8 cellular contexts compared by ENCODE assay signal in the genomic region with DNA sequence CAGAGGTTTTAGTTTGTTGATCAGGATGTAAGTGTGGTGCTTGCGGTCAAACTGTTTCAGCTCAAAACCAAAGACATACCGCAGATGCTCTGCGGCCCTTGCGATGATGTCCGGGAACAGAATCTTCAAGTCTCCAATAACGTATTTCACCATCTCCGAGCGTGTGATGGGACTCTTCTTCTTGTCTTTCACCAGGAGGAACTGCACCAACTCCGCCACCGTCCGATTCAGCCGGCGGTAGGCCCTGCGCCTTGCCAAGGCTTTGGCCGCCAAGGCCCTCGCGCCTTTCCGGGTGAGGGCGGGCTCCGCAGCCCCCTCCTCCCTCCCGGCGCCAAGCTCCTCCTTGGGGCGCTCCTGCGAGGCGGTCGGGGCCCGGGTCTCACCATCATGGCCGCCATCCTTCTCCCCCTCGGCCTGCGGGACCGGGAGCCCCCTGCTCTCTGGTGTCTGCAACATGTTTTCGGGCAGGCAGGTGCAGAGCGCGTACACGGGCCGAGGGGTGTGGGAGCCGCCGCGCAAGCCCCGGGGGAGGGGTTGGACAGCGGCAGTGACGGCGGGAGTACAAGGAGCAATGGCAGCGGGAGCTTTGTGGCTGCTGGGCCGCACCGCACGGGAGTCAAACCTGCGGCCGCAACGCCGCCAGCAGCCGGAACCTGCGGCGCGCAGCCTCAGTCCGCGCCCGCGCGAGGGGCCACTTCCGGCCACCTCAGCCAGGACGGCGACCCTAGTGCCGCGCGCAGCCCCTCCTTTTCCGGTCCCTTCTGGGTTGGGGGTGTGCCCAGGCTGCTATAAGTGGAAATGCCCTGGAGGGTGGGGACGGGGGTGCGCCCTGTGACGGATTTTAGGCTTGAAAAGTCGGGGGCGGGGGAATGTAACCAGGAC. TPM values are rescaled to one million over a fixed set of nuclear protein-coding genes. Genes with fewer than 3 reads are reported as not detected.
DNase-seq lines count a peak whose midpoint lies in the region; ATAC-seq and TF ChIP-seq lines count a peak whose summit lies in the region.

Gene MAGEF1, minus strand, starts transcription at position 699 of the 882 bp plus-strand sequence. Its CDS starts 243 bp downstream, at position 456.

- peak within 1 kb of the TSS; percentile 75 for H3K4me3 Mint-ChIP-seq in activated CD8-positive, alpha-beta memory T cell treated with anti-CD3 and anti-CD28 coated beads, Interleukin-2, amount 10 ng/mL, durations not matched to agents 7 days and 5 days
- peak within 1 kb of the TSS; percentile 81 for H3K4me3 Mint-ChIP-seq in endodermal cell

- H3K56ac ChIP-seq in mesendoderm (ENCODE audit: low read length): peak within 1 kb of the TSS; percentile 100

- peaks cover 3% of the 10 kb centered on the region for H3K9me3 Mint-ChIP-seq in activated CD8-positive, alpha-beta memory T cell treated with anti-CD3 and anti-CD28 coated beads, Interleukin-2, amount 10 ng/mL, durations not matched to agents 7 days and 5 days (ENCODE audit: low read depth)
- H3K9me3 Mint-ChIP-seq in endodermal cell: peaks cover 10% of the 10 kb centered on the region

- peak within 1 kb of the TSS; percentile 77 for H3K18ac ChIP-seq in mesendoderm (ENCODE audit: low read length)

- peak within 1 kb of the TSS; percentile 92 for H2BK5ac ChIP-seq in mesendoderm (ENCODE audit: low read length)

- H3K27ac Mint-ChIP-seq in activated CD8-positive, alpha-beta memory T cell treated with anti-CD3 and anti-CD28 coated beads, Interleukin-2, amount 10 ng/mL, durations not matched to agents 7 days and 5 days: peak within 1 kb of the TSS; percentile 79
- peak within 1 kb of the TSS; percentile 92 for H3K27ac Mint-ChIP-seq in endodermal cell

- peak; percentile 82 for ATAC-seq in GM21390 (IDR thresholded peaks at IDR 0.05; ENCODE audit: unreplicated experiment)
- peak; percentile 79 for ATAC-seq in activated CD8-positive, alpha-beta memory T cell treated with anti-CD3 and anti-CD28 coated beads, Interleukin-2, amount 10 ng/mL, durations not matched to agents 7 days and 5 days

- H3K4me3 ChIP-seq in HUES48 (ENCODE audit: low read depth, low read length) (peak within 1 kb of the TSS; percentile 97), endodermal cell (ENCODE audit: low read length) (peak within 1 kb of the TSS; percentile 87), mesendoderm (ENCODE audit: low read length) (peak within 1 kb of the TSS; percentile 83)

- DNase-seq in COLO829 (ENCODE audit: low spot score) (peak; percentile 79), NOMO-1 treated with dmso at 0.1 percent for 144 hours (lab: John Stamatoyannopoulos, UW; ENCODE audit: unreplicated experiment) (peak; percentile 96), endodermal cell (peak; percentile 95), mesendoderm (peak; percentile 93)
- peak; percentile 79 for DNase-seq in activated CD8-positive, alpha-beta memory T cell treated with anti-CD3 and anti-CD28 coated beads, Interleukin-2, amount 10 ng/mL, durations not matched to agents 7 days and 5 days
- peak; percentile 35 for DNase-seq in stimulated activated CD8-positive, alpha-beta memory T cell treated with anti-CD3 and anti-CD28 coated beads, Interleukin-15, amount 100 ng/mL, for 1 hour (ENCODE audit: low read depth)

- H3K9me3 ChIP-seq in HUES48 (ENCODE audit: control insufficient read depth, insufficient read depth, low read length) (no peaks in the 10 kb centered on the region), endodermal cell (ENCODE audit: control insufficient read depth, low read length) (peaks cover 10% of the 10 kb centered on the region)

- peak within 1 kb of the TSS; percentile 77 for H4K8ac ChIP-seq in mesendoderm (ENCODE audit: low read depth, low read length)

- H3K79me2 ChIP-seq in mesendoderm (ENCODE audit: control insufficient read depth, insufficient read depth, low read length): peaks cover 14% of the 10 kb centered on the region

- peak within 1 kb of the TSS; percentile 41 for H2BK15ac ChIP-seq in mesendoderm (replicated peaks; ENCODE audit: low read depth)

- H3K4ac ChIP-seq in mesendoderm (ENCODE audit: low read depth, low read length): peak within 1 kb of the TSS; percentile 97

- peaks cover 15% of the 10 kb centered on the region for H3K36me3 ChIP-seq in HUES48 (ENCODE audit: control insufficient read depth, insufficient read depth, low read length)
- H3K36me3 ChIP-seq in endodermal cell (ENCODE audit: control insufficient read depth, insufficient read depth, low read length): peaks cover 18% of the 10 kb centered on the region
- H3K36me3 ChIP-seq in mesendoderm (ENCODE audit: control insufficient read depth, insufficient read depth, low read length): peaks cover 2% of the 10 kb centered on the region

- peak within 1 kb of the TSS; percentile 95 for H3K23ac ChIP-seq in mesendoderm (ENCODE audit: low read length)

- peaks cover 16% of the 10 kb centered on the region for H3K79me1 ChIP-seq in mesendoderm (ENCODE audit: low read length)

- CTCF ChIA-PET in activated CD8-positive, alpha-beta memory T cell treated with anti-CD3 and anti-CD28 coated beads, Interleukin-2, amount 10 ng/mL, durations not matched to agents 7 days and 5 days (lab: Charles Lee): interaction anchor here (0.8 kb wide), 2 partner anchors 31 to 151 kb away, joined by 3 to 5 read pairs; partner anchors contain the start of gene EPHB3

- H3K27me3 Mint-ChIP-seq in activated CD8-positive, alpha-beta memory T cell treated with anti-CD3 and anti-CD28 coated beads, Interleukin-2, amount 10 ng/mL, durations not matched to agents 7 days and 5 days: peaks cover 26% of the 10 kb centered on the region
- H3K27me3 Mint-ChIP-seq in endodermal cell (ENCODE audit: insufficient read depth): no peaks in the 10 kb centered on the region

- peak within 1 kb of the TSS; percentile 72 for H2AK5ac ChIP-seq in mesendoderm (ENCODE audit: low read length)

- H3K9ac ChIP-seq in HUES48 (ENCODE audit: low read depth, low read length) (peak within 1 kb of the TSS; percentile 94), endodermal cell (ENCODE audit: extremely low read depth, low read length, poor library complexity, severe bottlenecking) (peak within 1 kb of the TSS; percentile 62), mesendoderm (ENCODE audit: low read length) (peak within 1 kb of the TSS; percentile 99)

- WGBS in endodermal cell (ENCODE audit: insufficient coverage in 1 of 2, insufficient read length in 1 of 2), 2 experiments: 0 to 1% methylated on average over 13 to 72 of the region's 72 CpGs
- no CpG with 5 or more reads among the region's 72 CpGs for WGBS in mesendoderm (ENCODE audit: extremely low coverage, insufficient coverage, low lambda C conversion rate)

- peaks cover 29% of the 10 kb centered on the region for H3K4me1 Mint-ChIP-seq in activated CD8-positive, alpha-beta memory T cell treated with anti-CD3 and anti-CD28 coated beads, Interleukin-2, amount 10 ng/mL, durations not matched to agents 7 days and 5 days
- H3K4me1 Mint-ChIP-seq in endodermal cell: peaks cover 21% of the 10 kb centered on the region

- H3K4me1 ChIP-seq in HUES48 (ENCODE audit: control insufficient read depth, insufficient read depth, low read length) (peaks cover 16% of the 10 kb centered on the region), endodermal cell (ENCODE audit: control insufficient read depth, insufficient read depth, low read length) (peaks cover 5% of the 10 kb centered on the region), mesendoderm (ENCODE audit: control insufficient read depth, low read depth, low read length) (peaks cover 6% of the 10 kb centered on the region)

- peak within 1 kb of the TSS; percentile 56 for H2BK120ac ChIP-seq in mesendoderm (ENCODE audit: low read depth, low read length)

- H3K27me3 ChIP-seq in HUES48 (ENCODE audit: control insufficient read depth, insufficient read depth, low read length) (no peaks in the 10 kb centered on the region), endodermal cell (ENCODE audit: control insufficient read depth, insufficient read depth, low read length, poor library complexity, severe bottlenecking) (no peaks in the 10 kb centered on the region), mesendoderm (ENCODE audit: insufficient read depth, low read length, poor library complexity) (no peaks in the 10 kb centered on the region)

- H4K5ac ChIP-seq in mesendoderm (ENCODE audit: low read length): peak within 1 kb of the TSS; percentile 33

- H3K36me3 Mint-ChIP-seq in activated CD8-positive, alpha-beta memory T cell treated with anti-CD3 and anti-CD28 coated beads, Interleukin-2, amount 10 ng/mL, durations not matched to agents 7 days and 5 days: peaks cover 14% of the 10 kb centered on the region
- peaks cover 38% of the 10 kb centered on the region for H3K36me3 Mint-ChIP-seq in endodermal cell (ENCODE audit: low read depth)

- peak within 1 kb of the TSS; percentile 95 for H3K27ac ChIP-seq in HUES48 (ENCODE audit: low read depth, low read length)
- peak within 1 kb of the TSS; percentile 93 for H3K27ac ChIP-seq in endodermal cell (ENCODE audit: low read depth, low read length)
- H3K27ac ChIP-seq in mesendoderm (ENCODE audit: low read depth, low read length): peak within 1 kb of the TSS; percentile 96

- TF ChIP-seq CTCF in endodermal cell (conservative IDR thresholded peaks at IDR 0.05): no peak

- H3K4me2 ChIP-seq in mesendoderm (ENCODE audit: low read length): peak within 1 kb of the TSS; percentile 88

RNA-seq across cellular contexts. Expression of gene MAGEF1, which starts in this region (rescaled TPM):
- total RNA-seq in activated CD8-positive, alpha-beta memory T cell treated with anti-CD3 and anti-CD28 coated beads, Interleukin-2, amount 10 ng/mL, durations not matched to agents 7 days and 5 days: 1 to 10 TPM; 2.8 to 5.9 TPM
- 10 to 100 TPM; 61.3 to 86.5 TPM for total RNA-seq in endodermal cell
- 76.3 TPM for polyA plus RNA-seq in endodermal cell (2013, experiment 1 of 2)
- 65.0 TPM for polyA plus RNA-seq in endodermal cell (2013, experiment 2 of 2)
- polyA plus RNA-seq in mesendoderm (2013, experiment 1 of 2): 39.9 TPM
- 40.8 TPM for polyA plus RNA-seq in mesendoderm (2013, experiment 2 of 2)

Comparison
In these comparisons a context has a peak if more than half of its experiments do, and no peak if none do; other contexts are left out.
1. Peak in every context shown above with its lines: DNase-seq, ATAC-seq, H3K4me3 ChIP-seq and H3K27ac ChIP-seq.
2. RNA of gene MAGEF1 (total RNA-seq): 61.3 to 86.5 TPM in endodermal cell; 2.8 to 5.9 TPM in activated CD8-positive, alpha-beta memory T cell treated with anti-CD3 and anti-CD28 coated beads, Interleukin-2, amount 10 ng/mL, durations not matched to agents 7 days and 5 days; every median in the first group is over 4 times any median in the second.
3. DNase-seq: peak in every context shown above with its lines; median percentile 96 in NOMO-1 treated with dmso at 0.1 percent for 144 hours; 95 in endodermal cell; 93 in mesendoderm; 79 in COLO829; 79 in activated CD8-positive, alpha-beta memory T cell treated with anti-CD3 and anti-CD28 coated beads, Interleukin-2, amount 10 ng/mL, durations not matched to agents 7 days and 5 days; 35 in stimulated activated CD8-positive, alpha-beta memory T cell treated with anti-CD3 and anti-CD28 coated beads, Interleukin-15, amount 100 ng/mL, for 1 hour.